38 cellular contexts compared by ENCODE assay signal in the genomic region with DNA sequence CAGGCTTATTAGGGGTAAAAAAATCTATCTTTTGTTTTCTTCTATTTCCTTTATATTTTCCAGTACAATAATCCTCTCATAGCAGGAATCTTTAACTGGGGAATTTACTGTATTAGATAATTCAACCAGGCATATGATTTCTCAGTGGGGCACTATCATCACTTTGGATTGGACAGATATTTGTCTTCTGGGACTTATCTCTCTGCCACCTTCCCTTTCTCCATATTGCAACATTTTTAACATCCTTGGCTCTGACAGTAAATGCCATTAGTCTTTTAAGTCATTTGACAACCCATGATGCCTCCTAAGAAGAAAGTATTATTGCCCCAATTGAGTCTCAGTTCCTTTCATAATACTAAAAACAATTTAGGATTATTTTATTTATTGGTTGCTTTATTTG.
"Had no signal": no experiment of that assay in that cellular context is flagged by ENCODE, and none has a peak within 500 bp of the region (broad histone marks: within the 10 kb centered on the region; RNA-seq: fewer than 3 reads in every experiment).

No MANE protein-coding gene starts in this region.

- FAIRE-seq: bronchial epithelial cell, TTC549 had no signal

- H3K36me3 ChIP-seq: ascending aorta, cardiac muscle cell had no signal

- H3K27ac Mint-ChIP-seq: activated B cell treated with CpG ODN at 0.5 μM for 24 hours; activated CD4-positive, alpha-beta memory T cell treated with anti-CD3 and anti-CD28 coated beads for 36 hours; activated CD4-positive, alpha-beta T cell treated with anti-CD3 and anti-CD28 coated beads, Interleukin-2, amount 10 ng/mL, durations not matched to agents 24 days and 14 days; activated CD8-positive, alpha-beta T cell treated with anti-CD3 and anti-CD28 coated beads for 36 hours; activated naive CD4-positive, alpha-beta T cell treated with anti-CD3 and anti-CD28 coated beads for 36 hours; activated naive CD8-positive, alpha-beta T cell; activated naive CD8-positive, alpha-beta T cell treated with anti-CD3 and anti-CD28 coated beads, Interleukin-2, amount 10 ng/mL, durations not matched to agents 7 days and 5 days; activated naive CD8-positive, alpha-beta T cell treated with anti-CD3 and anti-CD28 coated beads, Interleukin-2, amount 50 U/mL, for 24 hours; activated T-cell treated with anti-CD3 and anti-CD28 coated beads, Interleukin-2, amount 50 U/mL, for 72 hours; activated T-helper 1 cell treated with anti-CD3 and anti-CD28 coated beads, Interleukin-12 subunit alpha, Interleukin-12 subunit beta, Interleukin-2, Interleukin-4 antibody, amounts not matched to agents 30 ng/mL and 10 ng/mL and 1 ng/mL, durations not matched to agents 14 hours and 24 hours and 36 hours; activated T-helper 17 cell treated with anti-CD3 and anti-CD28 coated beads, Interleukin-2, amount 50 U/mL, for 72 hours; brain; T-helper 1 cell treated with Interleukin-12 subunit alpha and Interleukin-12 subunit beta and Interleukin-4 antibody, amounts not matched to agents 30 μg/mL and 1 μg/mL, for 36 hours; T-helper 2 cell treated with Interferon-gamma antibody and Interleukin-4, amounts not matched to agents 5 μg/mL and 100 μg/mL, for 36 hours had no signal

- H3K4me1 Mint-ChIP-seq: activated B cell treated with CpG ODN at 0.5 μM for 24 hours; activated CD4-positive, alpha-beta T cell treated with anti-CD3 and anti-CD28 coated beads, Interleukin-2, amount 10 ng/mL, durations not matched to agents 24 days and 14 days; activated naive CD8-positive, alpha-beta T cell treated with anti-CD3 and anti-CD28 coated beads, Interleukin-2, amount 10 ng/mL, durations not matched to agents 7 days and 5 days; activated naive CD8-positive, alpha-beta T cell treated with anti-CD3 and anti-CD28 coated beads, Interleukin-2, amount 50 U/mL, for 24 hours; activated T-helper 17 cell treated with anti-CD3 and anti-CD28 coated beads, Interleukin-2, amount 50 U/mL, for 72 hours; central memory CD8-positive, alpha-beta T cell had no signal

- H3K27me3 ChIP-seq: ascending aorta, cardiac muscle cell had no signal

- H3K4me1 ChIP-seq: ascending aorta had no signal

- H3K4me3 Mint-ChIP-seq: activated B cell treated with CpG ODN at 0.5 μM for 24 hours; activated CD4-positive, alpha-beta memory T cell treated with anti-CD3 and anti-CD28 coated beads for 36 hours; activated CD4-positive, alpha-beta T cell treated with anti-CD3 and anti-CD28 coated beads, Interleukin-2, amount 10 ng/mL, durations not matched to agents 24 days and 14 days; activated CD8-positive, alpha-beta T cell treated with anti-CD3 and anti-CD28 coated beads for 36 hours; activated naive CD4-positive, alpha-beta T cell treated with anti-CD3 and anti-CD28 coated beads for 36 hours; activated naive CD8-positive, alpha-beta T cell; activated naive CD8-positive, alpha-beta T cell treated with anti-CD3 and anti-CD28 coated beads, Interleukin-2, amount 10 ng/mL, durations not matched to agents 7 days and 5 days; activated naive CD8-positive, alpha-beta T cell treated with anti-CD3 and anti-CD28 coated beads, Interleukin-2, amount 50 U/mL, for 24 hours; activated T-cell treated with anti-CD3 and anti-CD28 coated beads, Interleukin-2, amount 50 U/mL, for 4 hours; activated T-cell treated with anti-CD3 and anti-CD28 coated beads, Interleukin-2, amount 50 U/mL, for 72 hours; activated T-helper 1 cell treated with anti-CD3 and anti-CD28 coated beads, Interleukin-12 subunit alpha, Interleukin-12 subunit beta, Interleukin-2, Interleukin-4 antibody, amounts not matched to agents 30 ng/mL and 10 ng/mL and 1 ng/mL, durations not matched to agents 14 hours and 24 hours and 36 hours; activated T-helper 17 cell treated with anti-CD3 and anti-CD28 coated beads, Interleukin-2, amount 50 U/mL, for 72 hours; brain; central memory CD8-positive, alpha-beta T cell; T-helper 1 cell treated with Interleukin-12 subunit alpha and Interleukin-12 subunit beta and Interleukin-4 antibody, amounts not matched to agents 30 μg/mL and 1 μg/mL, for 36 hours; T-helper 2 cell treated with Interferon-gamma antibody and Interleukin-4, amounts not matched to agents 5 μg/mL and 100 μg/mL, for 36 hours had no signal

- ATAC-seq: activated CD8-positive, alpha-beta T cell treated with anti-CD3 and anti-CD28 coated beads for 36 hours; activated naive CD8-positive, alpha-beta T cell treated with anti-CD3 and anti-CD28 coated beads, Interleukin-2, amount 50 U/mL, for 24 hours; activated T-cell treated with anti-CD3 and anti-CD28 coated beads, Interleukin-2, amount 50 U/mL, for 4 hours; activated T-cell treated with anti-CD3 and anti-CD28 coated beads, Interleukin-2, amount 50 U/mL, for 72 hours; activated T-helper 17 cell treated with anti-CD3 and anti-CD28 coated beads, Interleukin-2, amount 50 U/mL, for 72 hours had no signal

- DNase-seq: activated B cell treated with CpG ODN at 0.5 μM for 24 hours; activated CD4-positive, alpha-beta memory T cell treated with anti-CD3 and anti-CD28 coated beads for 36 hours; activated CD4-positive, alpha-beta T cell treated with anti-CD3 and anti-CD28 coated beads for 4 hours; activated CD4-positive, alpha-beta T cell treated with anti-CD3 and anti-CD28 coated beads, Interleukin-2, amount 10 ng/mL, durations not matched to agents 24 days and 14 days; activated CD4-positive, alpha-beta T cell treated with anti-CD3 and anti-CD28 coated beads, Interleukin-2, amount 50 U/mL, for 1 hour; activated CD4-positive, alpha-beta T cell treated with anti-CD3 and anti-CD28 coated beads, Interleukin-2, amount 50 U/mL, for 4 hours; activated CD4-positive, CD25-positive, alpha-beta regulatory T cell treated with anti-CD3 and anti-CD28 coated beads, Interleukin-2, amount 50 U/mL, for 72 hours; activated CD8-positive, alpha-beta memory T cell treated with anti-CD3 and anti-CD28 coated beads, Interleukin-2, amount 50 U/mL, for 4 hours; activated CD8-positive, alpha-beta T cell treated with anti-CD3 and anti-CD28 coated beads for 36 hours; activated effector memory CD4-positive, alpha-beta T cell treated with anti-CD3 and anti-CD28 coated beads, Interleukin-2, amount 50 U/mL, for 16 hours; activated gamma-delta T cell treated with Interleukin-2 at 50 U/mL for 16 hours; activated naive CD4-positive, alpha-beta T cell; activated naive CD4-positive, alpha-beta T cell treated with anti-CD3 and anti-CD28 coated beads for 36 hours; activated naive CD4-positive, alpha-beta T cell treated with anti-CD3 and anti-CD28 coated beads, Interleukin-2, amount 50 U/mL, for 16 hours; activated naive CD8-positive, alpha-beta T cell treated with anti-CD3 and anti-CD28 coated beads, Interleukin-2, amount 10 ng/mL, durations not matched to agents 7 days and 5 days; activated naive CD8-positive, alpha-beta T cell treated with anti-CD3 and anti-CD28 coated beads, Interleukin-2, amount 50 U/mL, for 24 hours; activated T-cell treated with anti-CD3 and anti-CD28 coated beads for 4 hours; activated T-cell treated with anti-CD3 and anti-CD28 coated beads, Interleukin-2, amount 50 U/mL, for 1 hour; activated T-cell treated with anti-CD3 and anti-CD28 coated beads, Interleukin-2, amount 50 U/mL, for 4 hours; activated T-cell treated with anti-CD3 and anti-CD28 coated beads, Interleukin-2, amount 50 U/mL, for 72 hours; amygdala; anterior cingulate cortex; caudate nucleus; cerebellar nuclear complex; T-helper 2 cell; T-helper 9 cell had no signal

- H3K9me3 ChIP-seq: ascending aorta had no signal

- H3K27ac ChIP-seq: ascending aorta, cardiac muscle cell, VCaP had no signal

- H3K27me3 Mint-ChIP-seq: activated B cell treated with CpG ODN at 0.5 μM for 24 hours; activated CD4-positive, alpha-beta memory T cell treated with anti-CD3 and anti-CD28 coated beads for 36 hours; activated CD4-positive, alpha-beta T cell treated with anti-CD3 and anti-CD28 coated beads, Interleukin-2, amount 10 ng/mL, durations not matched to agents 24 days and 14 days; activated CD8-positive, alpha-beta T cell treated with anti-CD3 and anti-CD28 coated beads for 36 hours; activated naive CD8-positive, alpha-beta T cell; activated naive CD8-positive, alpha-beta T cell treated with anti-CD3 and anti-CD28 coated beads, Interleukin-2, amount 10 ng/mL, durations not matched to agents 7 days and 5 days; activated naive CD8-positive, alpha-beta T cell treated with anti-CD3 and anti-CD28 coated beads, Interleukin-2, amount 50 U/mL, for 24 hours; activated T-helper 17 cell treated with anti-CD3 and anti-CD28 coated beads, Interleukin-2, amount 50 U/mL, for 72 hours; brain; central memory CD8-positive, alpha-beta T cell had no signal

- H3K4me3 ChIP-seq: ascending aorta, cardiac muscle cell had no signal

- H3K36me3 Mint-ChIP-seq: activated CD4-positive, alpha-beta memory T cell treated with anti-CD3 and anti-CD28 coated beads for 36 hours; activated naive CD8-positive, alpha-beta T cell; activated naive CD8-positive, alpha-beta T cell treated with anti-CD3 and anti-CD28 coated beads, Interleukin-2, amount 10 ng/mL, durations not matched to agents 7 days and 5 days; brain had no signal

- H3K9me3 Mint-ChIP-seq: activated T-helper 17 cell treated with anti-CD3 and anti-CD28 coated beads, Interleukin-2, amount 50 U/mL, for 72 hours had no signal
